13 cellular contexts compared by ENCODE assay signal in the genomic region with DNA sequence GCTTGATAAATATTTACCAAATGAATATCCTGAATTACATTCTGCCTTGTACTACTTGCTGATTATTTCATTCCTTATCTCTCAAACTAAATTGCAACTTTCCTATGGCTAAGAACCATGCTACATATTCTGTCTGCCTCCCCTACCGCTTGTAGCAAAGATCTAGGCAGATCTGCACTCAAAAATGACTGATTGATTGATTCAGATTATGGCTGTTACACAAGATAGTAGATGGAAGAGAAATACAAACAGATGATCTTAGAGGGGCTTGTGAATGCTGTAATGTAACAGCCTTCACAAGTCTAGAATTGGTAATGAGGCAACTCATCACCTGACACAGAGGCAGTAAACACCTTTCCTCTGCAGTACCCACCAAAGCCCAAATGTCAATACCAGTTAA.
"Had no signal": no experiment of that assay in that cellular context is flagged by ENCODE, and none has a peak within 500 bp of the region (broad histone marks: within the 10 kb centered on the region; RNA-seq: fewer than 3 reads in every experiment).

No MANE protein-coding gene starts in this region.

- H3K4me3 ChIP-seq: colonic mucosa, coronary artery, dorsolateral prefrontal cortex, esophagus muscularis mucosa, esophagus squamous epithelium, gastrocnemius medialis, gastroesophageal sphincter, heart left ventricle, heart right ventricle had no signal

- ATAC-seq: effector memory CD8-positive, alpha-beta T cell; esophagus mucosa; foreskin keratinocyte; gastrocnemius medialis; gastroesophageal sphincter; heart left ventricle; heart right ventricle had no signal

- H3K27me3 ChIP-seq: colonic mucosa, dorsolateral prefrontal cortex, esophagus muscularis mucosa, esophagus squamous epithelium, foreskin keratinocyte, gastrocnemius medialis, gastroesophageal sphincter, heart left ventricle, heart right ventricle had no signal

- H3K9me3 ChIP-seq: colonic mucosa, esophagus squamous epithelium, gastrocnemius medialis, gastroesophageal sphincter had no signal

- H3K27ac ChIP-seq: colonic mucosa, coronary artery, dorsolateral prefrontal cortex, epithelial cell of prostate, esophagus muscularis mucosa, esophagus squamous epithelium, foreskin keratinocyte, gastrocnemius medialis, gastroesophageal sphincter, heart left ventricle, heart right ventricle had no signal

- H3K36me3 ChIP-seq: colonic mucosa, esophagus muscularis mucosa, esophagus squamous epithelium, gastrocnemius medialis, gastroesophageal sphincter, heart left ventricle, heart right ventricle had no signal
